Comparison of ENCODE assay signal across 1 cellular context in genomic region chr2:235244497-235245215, GRCh38.
TF ChIP-seq lines count a peak whose summit lies in the region.

No MANE protein-coding gene starts in this region.

TF ChIP-seq in WTC11, 78 proteins besides CTCF, POLR2A, EP300 and RAD21 (continued from another document):
- TF ChIP-seq ERG (CRISPR knock-in tag; IDR thresholded peaks at IDR 0.05): no peak
- no peak for TF ChIP-seq JUN (CRISPR knock-in tag; IDR thresholded peaks at IDR 0.05)
- TF ChIP-seq SMAD3 (CRISPR knock-in tag; IDR thresholded peaks at IDR 0.05; ENCODE audit: borderline replicate concordance): no peak
- no peak for TF ChIP-seq OVOL2 (CRISPR knock-in tag; IDR thresholded peaks at IDR 0.05; ENCODE audit: borderline replicate concordance)
- no peak for TF ChIP-seq HMGA2 (CRISPR knock-in tag; IDR thresholded peaks at IDR 0.05)
- no peak for TF ChIP-seq ATF2 (CRISPR knock-in tag; IDR thresholded peaks at IDR 0.05; ENCODE audit: borderline replicate concordance, low read depth)
- TF ChIP-seq ARID4B (CRISPR knock-in tag; IDR thresholded peaks at IDR 0.05; ENCODE audit: borderline replicate concordance): no peak
- TF ChIP-seq ZNF423 (CRISPR knock-in tag; IDR thresholded peaks at IDR 0.05): no peak
TF ChIP-seq in WTC11: peak in this region for 0.
